17 cellular contexts compared by ENCODE assay signal in the genomic region with DNA sequence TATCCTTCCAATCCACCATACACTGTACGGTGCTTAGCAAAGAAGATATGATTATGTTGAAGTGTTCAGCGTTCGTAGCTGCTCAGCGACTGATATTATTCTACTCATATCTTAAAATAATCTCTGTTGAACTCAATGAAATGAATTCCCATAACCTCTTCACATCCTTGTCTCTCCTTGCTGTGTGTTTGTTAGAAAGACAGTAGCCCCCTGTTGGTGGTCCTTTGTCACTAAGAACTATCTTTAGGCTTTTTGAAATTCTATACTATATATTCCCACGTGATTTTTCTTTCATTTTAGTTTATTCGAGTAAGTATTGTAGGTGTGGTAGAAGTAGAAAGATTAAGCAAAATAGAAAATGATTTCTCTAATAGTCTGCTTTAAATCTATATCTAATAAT.
"Had no signal": no experiment of that assay in that cellular context is flagged by ENCODE, and none has a peak within 500 bp of the region (broad histone marks: within the 10 kb centered on the region; RNA-seq: fewer than 3 reads in every experiment).

No MANE protein-coding gene starts in this region.

- H3K27me3 Mint-ChIP-seq: naive thymus-derived CD8-positive, alpha-beta T cell had no signal

- H3K27ac Mint-ChIP-seq: naive thymus-derived CD8-positive, alpha-beta T cell had no signal

- H3K4me1 Mint-ChIP-seq: naive thymus-derived CD8-positive, alpha-beta T cell had no signal

- H3K4me3 Mint-ChIP-seq: naive thymus-derived CD8-positive, alpha-beta T cell had no signal

- H3K27me3 ChIP-seq: hepatocyte, ovary had no signal

- DNase-seq: effector CD4-positive, alpha-beta T cell; erythroblast; foreskin keratinocyte; head of caudate nucleus; kidney glomerular epithelial cell; mammary epithelial cell; mucosa of descending colon; naive thymus-derived CD8-positive, alpha-beta T cell; nucleus accumbens; ovary; right cardiac atrium; small intestine; stimulated activated CD4-positive, alpha-beta T cell treated with anti-CD3 and anti-CD28 coated beads, Interleukin-2, amount 100 ng/mL, for 48 hours; stimulated activated naive CD4-positive, alpha-beta T cell treated with Interleukin-2 at 50 U/mL for 16 hours; trophoblast cell had no signal

- H3K4me1 ChIP-seq: foreskin keratinocyte had no signal

- H3K27ac ChIP-seq: coronary artery, foreskin keratinocyte, hepatocyte, ovary had no signal

- H3K36me3 Mint-ChIP-seq: naive thymus-derived CD8-positive, alpha-beta T cell had no signal

- H3K36me3 ChIP-seq: ovary had no signal

- H3K4me3 ChIP-seq: coronary artery, hepatocyte, mucosa of descending colon, ovary had no signal

- H3K4me2 ChIP-seq: hepatocyte had no signal

- H3K79me2 ChIP-seq: hepatocyte had no signal

- H3K9me3 ChIP-seq: mucosa of descending colon, ovary had no signal

- H2AFZ ChIP-seq: hepatocyte had no signal
